11 cellular contexts compared by ENCODE assay signal in the genomic region with DNA sequence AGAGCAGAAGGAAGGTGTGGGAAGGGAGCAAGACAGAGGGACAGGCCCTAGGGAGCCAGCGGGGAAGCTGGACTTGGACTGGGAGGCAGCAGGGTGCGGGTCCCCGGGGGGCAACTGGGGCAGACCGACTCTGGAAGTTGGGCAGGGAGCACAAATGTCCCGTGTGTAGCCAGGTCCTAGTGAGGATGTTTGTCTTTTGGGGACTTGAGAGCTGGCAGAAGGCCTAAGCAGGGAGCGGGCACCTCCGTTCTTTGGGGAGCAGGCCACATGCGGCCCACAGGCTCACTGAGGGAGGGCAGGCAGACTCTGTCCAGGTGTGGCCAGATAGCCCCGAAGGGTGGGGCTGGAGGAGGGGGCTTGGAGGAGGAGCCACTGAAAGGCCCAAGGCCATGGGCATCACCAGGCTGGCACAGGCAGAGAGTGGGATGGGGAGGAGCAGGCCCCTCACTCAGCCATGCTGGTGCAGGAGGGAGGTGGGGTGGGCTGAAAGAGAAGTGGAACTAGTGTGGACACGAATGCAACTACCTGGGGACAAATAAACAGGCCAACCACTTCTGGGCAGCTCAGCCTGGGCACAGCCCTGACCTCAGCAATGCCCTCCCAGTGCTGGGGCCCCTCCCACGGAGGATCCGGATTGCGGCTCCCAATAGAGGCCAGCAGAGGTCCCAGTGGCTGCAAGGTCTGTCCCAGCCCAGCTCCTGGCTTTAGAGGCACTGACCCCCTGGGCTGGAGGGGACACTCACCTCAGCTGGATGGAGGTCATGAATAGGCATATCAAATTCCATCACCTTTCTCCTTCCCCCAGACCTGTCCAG. TPM values are rescaled to one million over a fixed set of nuclear protein-coding genes. Genes with fewer than 3 reads are reported as not detected.
A peak's percentile ranks its signal among the peaks of the same experiment; 100 is the strongest.
DNase-seq lines count a peak whose midpoint lies in the region; ATAC-seq, FAIRE-seq and TF ChIP-seq lines count a peak whose summit lies in the region.
"Had no signal": no experiment of that assay in that cellular context is flagged by ENCODE, and none has a peak within 500 bp of the region (broad histone marks: within the 10 kb centered on the region; RNA-seq: fewer than 3 reads in every experiment).

No MANE protein-coding gene starts in this region.

- H2BK5ac ChIP-seq in H1 (ENCODE audit: low read depth, low read length), result no peak overlapping the region

- H3K9ac ChIP-seq in H1 (replicated peaks in 1 of 4; ENCODE audit: extremely low read depth in 1 of 4, low read depth in 3 of 4, low read length in 3 of 4) (no peak overlapping the region), muscle layer of colon (ENCODE audit: low read length) (peak overlapping the region; percentile 36)

- no peak for TF ChIP-seq EP300 in H1 (IDR thresholded peaks at IDR 0.05; ENCODE audit: borderline replicate concordance in 1 of 2, low read depth in 2 of 2, low read length in 2 of 2)

- peaks cover 2% of the 10 kb centered on the region; the same call in 1 of the 2 replicates for H3K79me1 ChIP-seq in H1 (ENCODE audit: low read depth, low read length)

- H3K56ac ChIP-seq in H1 (replicated peaks; ENCODE audit: insufficient read length, low read depth, low read length), result no peak overlapping the region

- no peak overlapping the region for H3K14ac ChIP-seq in H1 (ENCODE audit: insufficient read length)

- no peaks in the 10 kb centered on the region for H3K9me3 Mint-ChIP-seq in activated naive CD4-positive, alpha-beta T cell treated with anti-CD3 and anti-CD28 coated beads, Interleukin-2, amount 50 U/mL, for 24 hours
- no peaks in the 10 kb centered on the region for H3K9me3 Mint-ChIP-seq in activated naive CD4-positive, alpha-beta T cell treated with anti-CD3 and anti-CD28 coated beads for 36 hours
- H3K9me3 Mint-ChIP-seq: activated CD4-positive, alpha-beta T cell treated with anti-CD3 and anti-CD28 coated beads, Interleukin-2, amount 10 ng/mL, durations not matched to agents 24 days and 14 days had no signal

- H3K4me1 ChIP-seq in H1 (replicated peaks in 1 of 4; ENCODE audit: control insufficient read depth in 3 of 4, insufficient read depth in 4 of 4, low read length in 3 of 4) (peaks cover 0 to 15% (median 6%) of the 10 kb centered on the region in 4 experiments; a peak in 5 of 7 replicates), muscle layer of colon (ENCODE audit: insufficient read depth, low read length) (peaks cover 20% of the 10 kb centered on the region)

- H2AFZ ChIP-seq in H1 (ENCODE audit: low read length), result no peak overlapping the region

- peaks cover 11 to 21% of the 10 kb centered on the region in 2 experiments for H4K20me1 ChIP-seq in H1 (replicated peaks in 1 of 2; ENCODE audit: control insufficient read depth in 1 of 2, insufficient read depth in 2 of 2, low read length in 2 of 2)

- intact Hi-C loops in activated naive CD4-positive, alpha-beta T cell treated with anti-CD3 and anti-CD28 coated beads for 36 hours (cut with micrococcal nuclease), result no loop called here

- H4K5ac ChIP-seq in H1 (ENCODE audit: insufficient read length, low read depth, low read length), result no peak overlapping the region

- peak overlapping the region; percentile 33 for H3K4me3 Mint-ChIP-seq in activated naive CD4-positive, alpha-beta T cell treated with anti-CD3 and anti-CD28 coated beads, Interleukin-2, amount 50 U/mL, for 24 hours
- H3K4me3 Mint-ChIP-seq in activated naive CD4-positive, alpha-beta T cell treated with anti-CD3 and anti-CD28 coated beads for 36 hours, result no peak overlapping the region
- H3K4me3 Mint-ChIP-seq: activated CD4-positive, alpha-beta T cell treated with anti-CD3 and anti-CD28 coated beads, Interleukin-2, amount 10 ng/mL, durations not matched to agents 24 days and 14 days had no signal

- H2BK120ac ChIP-seq in H1 (replicated peaks; ENCODE audit: low read depth, low read length), result no peak overlapping the region

- H4K91ac ChIP-seq in H1 (replicated peaks; ENCODE audit: insufficient read length, low read length), result no peak overlapping the region

- peak overlapping the region; percentile 86 to 90 for H3K4me2 ChIP-seq in H1 (ENCODE audit: insufficient read depth in 1 of 2, low read depth in 2 of 2, low read length in 2 of 2)

- CTCF ChIA-PET in activated naive CD4-positive, alpha-beta T cell treated with anti-CD3 and anti-CD28 coated beads for 36 hours (lab: Charles Lee), result no interaction called here
- CTCF ChIA-PET in H1 (lab: Charles Lee; ENCODE audit: partially characterized antibody), result interaction anchor here (0.5 to 4.2 kb wide), 9 partner anchors 9 to 170 kb away, joined by 3 to 47 read pairs (median 5); no protein-coding TSS in a partner anchor

- TF ChIP-seq POLR2A in H1 (IDR thresholded peaks at IDR 0.05; ENCODE audit: control extremely low read depth in 1 of 2, low read depth in 2 of 2, low read length in 2 of 2), result no peak
- TF ChIP-seq POLR2A in erythroblast (IDR thresholded peaks at IDR 0.05; ENCODE audit: low read length), result no peak

- no peak for ATAC-seq in GM18907 (IDR thresholded peaks at IDR 0.05; ENCODE audit: unreplicated experiment)

- no peak overlapping the region for H3K4ac ChIP-seq in H1 (replicated peaks; ENCODE audit: insufficient read length, low read depth, low read length)

- H3K18ac ChIP-seq in H1 (ENCODE audit: extremely low read depth, low read length), result no peak overlapping the region

- H3K79me2 ChIP-seq in H1 (ENCODE audit: control insufficient read depth in 1 of 2, insufficient read depth in 2 of 2, low read length in 2 of 2), result no peaks in the 10 kb centered on the region

- peaks cover 17% of the 10 kb centered on the region; the same call in 1 of the 2 replicates for H3K23me2 ChIP-seq in H1 (ENCODE audit: low read depth, low read length)

- DNase-seq in activated naive CD4-positive, alpha-beta T cell treated with anti-CD3 and anti-CD28 coated beads for 36 hours, result no peak
- no peak for DNase-seq in H1 (ENCODE audit: low read depth in 1 of 2, low spot score in 2 of 2)
- DNase-seq in urothelium cell line (ENCODE audit: low spot score), result peak; percentile 61
- DNase-seq in erythroblast (lab: John Stamatoyannopoulos, UW), result no peak
- no peak for DNase-seq in activated CD4-positive, alpha-beta T cell treated with anti-CD3 and anti-CD28 coated beads for 1 hour
- DNase-seq: foreskin melanocyte, MM.1S had no signal

- no peak overlapping the region for H3K27ac ChIP-seq in H1 (ENCODE audit: low read depth, low read length)
- H3K27ac ChIP-seq in muscle layer of colon (ENCODE audit: low read depth, low read length), result peak overlapping the region; percentile 78

- FAIRE-seq in H1 (lab: Jason Lieb, UNC) (no peak), urothelium cell line (lab: Jason Lieb, UNC) (peak; percentile 63)

- peaks cover 29% of the 10 kb centered on the region for H3K27me3 Mint-ChIP-seq in activated naive CD4-positive, alpha-beta T cell treated with anti-CD3 and anti-CD28 coated beads, Interleukin-2, amount 50 U/mL, for 24 hours
- peaks cover 34% of the 10 kb centered on the region for H3K27me3 Mint-ChIP-seq in activated naive CD4-positive, alpha-beta T cell treated with anti-CD3 and anti-CD28 coated beads for 36 hours (ENCODE audit: low read depth)

- H2BK12ac ChIP-seq in H1 (ENCODE audit: low read depth, low read length), result peak overlapping the region; percentile 50; the same call in 1 of the 2 replicates

- 72% methylated on average over 13 of the region's 13 CpGs; no CpG with 5 or more reads in 1 of the 2 experiments for WGBS in H1 (ENCODE audit: extremely low coverage in 1 of 2, insufficient coverage in 1 of 2, insufficient read length in 1 of 2, insufficient replicate concordance in 2 of 2, low coverage in 1 of 2, low lambda C conversion rate in 2 of 2, missing lambda C conversion rate in 1 of 2), 2 experiments

- POLR2A ChIA-PET in H1 (lab: Charles Lee; ENCODE audit: partially characterized antibody), result interaction anchor here (1.1 to 1.5 kb wide), 2 partner anchors 26 to 44 kb away, joined by 3 to 4 read pairs; no protein-coding TSS in a partner anchor

- TF ChIP-seq RAD21 in H1 (IDR thresholded peaks at IDR 0.05 in 1 of 2, conservative IDR thresholded peaks at IDR 0.05 in 1 of 2; ENCODE audit: low read depth in 2 of 2, low read length in 2 of 2), result peak; percentile 23 to 40; a peak in 3 of 4 replicates

- no peak overlapping the region for H2BK15ac ChIP-seq in H1 (ENCODE audit: low read length)

- no peaks in the 10 kb centered on the region for H3K9me3 ChIP-seq in H1 (ENCODE audit: insufficient read depth in 2 of 2, low read depth in 1 of 2, low read length in 1 of 2)
- H3K9me3 ChIP-seq in muscle layer of colon (ENCODE audit: low read length), result no peaks in the 10 kb centered on the region

- H3K36me3 Mint-ChIP-seq in activated naive CD4-positive, alpha-beta T cell treated with anti-CD3 and anti-CD28 coated beads, Interleukin-2, amount 50 U/mL, for 24 hours, result peaks cover 7% of the 10 kb centered on the region
- H3K36me3 Mint-ChIP-seq in activated naive CD4-positive, alpha-beta T cell treated with anti-CD3 and anti-CD28 coated beads for 36 hours (ENCODE audit: low read depth), result peaks cover 4% of the 10 kb centered on the region

- H3K36me3 ChIP-seq in H1 (ENCODE audit: control insufficient read depth in 2 of 4, insufficient read depth in 4 of 4, low read length in 3 of 4) (peaks cover 0 to 3% (median 0%) of the 10 kb centered on the region in 4 experiments; a peak in 1 of 8 replicates), muscle layer of colon (ENCODE audit: insufficient read depth, low read length) (peaks cover 13% of the 10 kb centered on the region)

- TF ChIP-seq CTCF in H1 (IDR thresholded peaks at IDR 0.05; ENCODE audit: control extremely low read depth in 1 of 3, insufficient read depth in 1 of 3, low read depth in 1 of 3, low read length in 3 of 3), result peak; percentile 32 to 46 (median 44)

- H2AK5ac ChIP-seq in H1 (ENCODE audit: low read depth, low read length), result no peak overlapping the region

- no peak overlapping the region for H3K27ac Mint-ChIP-seq in activated naive CD4-positive, alpha-beta T cell treated with anti-CD3 and anti-CD28 coated beads, Interleukin-2, amount 50 U/mL, for 24 hours
- H3K27ac Mint-ChIP-seq in activated naive CD4-positive, alpha-beta T cell treated with anti-CD3 and anti-CD28 coated beads for 36 hours, result no peak overlapping the region
- H3K27ac Mint-ChIP-seq: activated CD4-positive, alpha-beta T cell treated with anti-CD3 and anti-CD28 coated beads, Interleukin-2, amount 10 ng/mL, durations not matched to agents 24 days and 14 days had no signal

- no peak overlapping the region; the same call in 1 of the 2 replicates for H2BK20ac ChIP-seq in H1 (ENCODE audit: low read length)

- peaks cover 10% of the 10 kb centered on the region for H3K4me1 Mint-ChIP-seq in activated naive CD4-positive, alpha-beta T cell treated with anti-CD3 and anti-CD28 coated beads, Interleukin-2, amount 50 U/mL, for 24 hours
- peaks cover 11% of the 10 kb centered on the region for H3K4me1 Mint-ChIP-seq in activated naive CD4-positive, alpha-beta T cell treated with anti-CD3 and anti-CD28 coated beads for 36 hours (ENCODE audit: low read depth)

- H3K4me3 ChIP-seq in H1 (ENCODE audit: extremely low read depth in 1 of 4, insufficient read depth in 2 of 4, low read depth in 3 of 4, low read length in 4 of 4) (no peak overlapping the region), muscle layer of colon (ENCODE audit: low read depth in 1 of 2, low read length in 2 of 2) (peak overlapping the region in 1 of 2 donors; percentile 51)

- no peak overlapping the region; the same call in 1 of the 2 replicates for H4K8ac ChIP-seq in H1 (ENCODE audit: extremely low read depth, insufficient read depth, low read length)

- H3K23ac ChIP-seq in H1 (ENCODE audit: insufficient read length), result no peak overlapping the region

- H3K27me3 ChIP-seq in H1 (replicated peaks in 1 of 4; ENCODE audit: control insufficient read depth in 3 of 4, extremely low read depth in 1 of 4, insufficient read depth in 3 of 4, low read length in 3 of 4) (peaks cover 18 to 52% (median 47%) of the 10 kb centered on the region in 4 experiments), muscle layer of colon (ENCODE audit: control insufficient read depth in 1 of 2, insufficient read depth in 2 of 2, low read length in 2 of 2) (peaks cover 0 to 9% of the 10 kb centered on the region in 2 donors)

RNA-seq across cellular contexts. Expression of a gene that starts 1.3 kb away (rescaled TPM):
- under 1 TPM; 0.21 to 0.30 TPM for total RNA-seq in activated naive CD4-positive, alpha-beta T cell treated with anti-CD3 and anti-CD28 coated beads for 36 hours
- total RNA-seq in H1 (2021; fragmentation: NEBNext Ultra II Directional; extraction: Animal tissue kit (Norgen Biotek cat#: 25700)), result 9.8 and 10.0 TPM in 2 replicates
- polyA plus RNA-seq in H1 (2011; rRNA removed), result 4.2 and 7.1 TPM in 2 replicates
- polyA plus RNA-seq in H1 (2011; cell fraction: cytosol; rRNA removed), result 4.9 TPM
- 11.9 TPM for polyA plus RNA-seq in H1 (2011; cell fraction: nucleus; rRNA removed)
- polyA plus RNA-seq in H1 (2012, experiment 1 of 2), result 2.8 to 4.4 TPM (median 4.1 TPM) in 4 replicates
- 2.8 TPM for polyA plus RNA-seq in H1 (2012, experiment 2 of 2)
- 13.3 TPM for polyA plus RNA-seq in H1 (2013, experiment 1 of 2)
- 12.2 TPM for polyA plus RNA-seq in H1 (2013, experiment 2 of 2)
- 0.76 and 1.4 TPM in 2 replicates for polyA minus RNA-seq in H1 (2011; rRNA and poly(A)+ RNA removed)
- 4.8 TPM for polyA minus RNA-seq in H1 (2011; cell fraction: cytosol; rRNA and poly(A)+ RNA removed)
- polyA minus RNA-seq in H1 (2011; cell fraction: nucleus; rRNA and poly(A)+ RNA removed), result 3.9 TPM

RNA-seq across cellular contexts. Expression of a gene that starts 44.9 kb away (rescaled TPM):
- 1 to 10 TPM; 7.9 to 8.0 TPM for total RNA-seq in activated naive CD4-positive, alpha-beta T cell treated with anti-CD3 and anti-CD28 coated beads for 36 hours
- total RNA-seq in H1 (2021; fragmentation: NEBNext Ultra II Directional; extraction: Animal tissue kit (Norgen Biotek cat#: 25700)), result 44.9 and 45.7 TPM in 2 replicates
- 29.7 and 35.3 TPM in 2 replicates for polyA plus RNA-seq in H1 (2011; rRNA removed)
- polyA plus RNA-seq in H1 (2011; cell fraction: cytosol; rRNA removed), result 38.2 TPM
- polyA plus RNA-seq in H1 (2011; cell fraction: nucleus; rRNA removed), result 27.0 TPM
- 25.6 to 38.6 TPM (median 29.5 TPM) in 4 replicates for polyA plus RNA-seq in H1 (2012, experiment 1 of 2)
- polyA plus RNA-seq in H1 (2012, experiment 2 of 2), result 28.3 TPM
- 15.6 TPM for polyA plus RNA-seq in H1 (2013, experiment 1 of 2)
- 16.0 TPM for polyA plus RNA-seq in H1 (2013, experiment 2 of 2)
- 26.1 and 26.9 TPM in 2 replicates for polyA minus RNA-seq in H1 (2011; rRNA and poly(A)+ RNA removed)
- polyA minus RNA-seq in H1 (2011; cell fraction: cytosol; rRNA and poly(A)+ RNA removed), result 35.4 TPM
- 18.6 TPM for polyA minus RNA-seq in H1 (2011; cell fraction: nucleus; rRNA and poly(A)+ RNA removed)

RNA-seq across cellular contexts. Expression of a gene that starts 56.7 kb away (rescaled TPM):
- total RNA-seq in activated naive CD4-positive, alpha-beta T cell treated with anti-CD3 and anti-CD28 coated beads for 36 hours, result 10 to 100 TPM; 10.1 to 11.7 TPM
- total RNA-seq in H1 (2021; fragmentation: NEBNext Ultra II Directional; extraction: Animal tissue kit (Norgen Biotek cat#: 25700)), result 9.3 and 9.4 TPM in 2 replicates
- polyA plus RNA-seq in H1 (2011; rRNA removed), result 14.2 and 16.2 TPM in 2 replicates
- 12.0 TPM for polyA plus RNA-seq in H1 (2011; cell fraction: cytosol; rRNA removed)
- polyA plus RNA-seq in H1 (2011; cell fraction: nucleus; rRNA removed), result 22.0 TPM
- 6.5 to 12.8 TPM (median 11.6 TPM) in 4 replicates for polyA plus RNA-seq in H1 (2012, experiment 1 of 2)
- 10.4 TPM for polyA plus RNA-seq in H1 (2012, experiment 2 of 2)
- 4.6 TPM for polyA plus RNA-seq in H1 (2013, experiment 1 of 2)
- polyA plus RNA-seq in H1 (2013, experiment 2 of 2), result 3.1 TPM
- 16.0 and 24.6 TPM in 2 replicates for polyA minus RNA-seq in H1 (2011; rRNA and poly(A)+ RNA removed)
- polyA minus RNA-seq in H1 (2011; cell fraction: cytosol; rRNA and poly(A)+ RNA removed), result 9.2 TPM
- 13.6 TPM for polyA minus RNA-seq in H1 (2011; cell fraction: nucleus; rRNA and poly(A)+ RNA removed)
